In genomic region chr16:4358831-4359561, GRCh38 we compare ENCODE assay signal across 7 cellular contexts. TPM values are rescaled to one million over a fixed set of nuclear protein-coding genes. Genes with fewer than 3 reads are reported as not detected.
DNase-seq lines count a peak whose midpoint lies in the region; ATAC-seq lines count a peak whose summit lies in the region.

No MANE protein-coding gene starts in this region.

- no peak overlapping the region for H3K27ac Mint-ChIP-seq in activated naive CD4-positive, alpha-beta T cell treated with anti-CD3 and anti-CD28 coated beads for 36 hours

- no peak overlapping the region for H3K4me3 ChIP-seq in SJSA1

- H3K27me3 Mint-ChIP-seq in activated naive CD4-positive, alpha-beta T cell treated with anti-CD3 and anti-CD28 coated beads for 36 hours (ENCODE audit: low read depth): no peaks in the 10 kb centered on the region

- DNase-seq in GM19238 (ENCODE audit: insufficient read length, low spot score) (peak; percentile 70), SJSA1 (ENCODE audit: low read depth in 1 of 2, low spot score in 2 of 2) (peak; percentile 42 to 72), left cardiac atrium (peak; percentile 65)
- peak; percentile 76 for DNase-seq in activated naive CD4-positive, alpha-beta T cell treated with anti-CD3 and anti-CD28 coated beads for 36 hours
- peak; percentile 45 to 61 for DNase-seq in stimulated activated CD4-positive, alpha-beta T cell treated with anti-CD3 and anti-CD28 coated beads, Interleukin-15, amount 100 ng/mL, for 1 hour (ENCODE audit: low read depth in 1 of 2, low spot score in 1 of 2)

- H3K4me1 ChIP-seq in SJSA1 (replicated peaks): peaks cover 4% of the 10 kb centered on the region; the same call in 1 of the 2 replicates

- ATAC-seq in left cardiac atrium (peak; percentile 67 to 68), HG03342 (IDR thresholded peaks at IDR 0.05; ENCODE audit: unreplicated experiment) (no peak), HG03521 (IDR thresholded peaks at IDR 0.05; ENCODE audit: unreplicated experiment) (no peak)

- peaks cover 7% of the 10 kb centered on the region for H3K36me3 Mint-ChIP-seq in activated naive CD4-positive, alpha-beta T cell treated with anti-CD3 and anti-CD28 coated beads for 36 hours (ENCODE audit: low read depth)

- H3K9me3 Mint-ChIP-seq in activated naive CD4-positive, alpha-beta T cell treated with anti-CD3 and anti-CD28 coated beads for 36 hours: no peaks in the 10 kb centered on the region

- no peak overlapping the region for H3K4me3 Mint-ChIP-seq in activated naive CD4-positive, alpha-beta T cell treated with anti-CD3 and anti-CD28 coated beads for 36 hours

- H3K4me1 Mint-ChIP-seq in activated naive CD4-positive, alpha-beta T cell treated with anti-CD3 and anti-CD28 coated beads for 36 hours (ENCODE audit: low read depth): no peaks in the 10 kb centered on the region

- CTCF ChIA-PET in activated naive CD4-positive, alpha-beta T cell treated with anti-CD3 and anti-CD28 coated beads for 36 hours (lab: Charles Lee): interaction anchor here (0.6 to 2.2 kb wide), 13 partner anchors 8 to 598 kb away, joined by 3 to 13 read pairs (median 3); partner anchors contain the start of gene PAM16

- H3K9me3 ChIP-seq in SJSA1 (replicated peaks): no peaks in the 10 kb centered on the region

- no peak overlapping the region for H3K27ac ChIP-seq in SJSA1

- no peaks in the 10 kb centered on the region for H3K27me3 ChIP-seq in SJSA1 (replicated peaks)

- H3K36me3 ChIP-seq in SJSA1: peaks cover 18% of the 10 kb centered on the region

- intact Hi-C loops in activated naive CD4-positive, alpha-beta T cell treated with anti-CD3 and anti-CD28 coated beads for 36 hours (cut with micrococcal nuclease): loop anchor here (1.0 to 10.0 kb wide), 3 partner anchors 43 to 256 kb away; partner anchors contain the start of gene UBALD1
- intact Hi-C loops in left cardiac atrium (cut with DNase I): loop anchor here (1.0 to 10.0 kb wide), 3 partner anchors 43 to 596 kb away; partner anchors contain the start of gene SEC14L5 (in 1 of the 2)

RNA-seq across cellular contexts. Expression of gene PAM16, which starts 7.9 kb away (rescaled TPM):
- 86.4 and 125 TPM in 2 replicates for total RNA-seq in SJSA1 (2014; rRNA removed; shearing (Covaris generic))
- 10 to 100 TPM; 67.8 to 71.3 TPM for total RNA-seq in activated naive CD4-positive, alpha-beta T cell treated with anti-CD3 and anti-CD28 coated beads for 36 hours
- 10 to 100 TPM; 51.0 to 64.3 TPM for total RNA-seq in left cardiac atrium

RNA-seq across cellular contexts. Expression of gene VASN, which starts 12.7 kb away (rescaled TPM):
- 85.4 and 93.6 TPM in 2 replicates for total RNA-seq in SJSA1 (2014; rRNA removed; shearing (Covaris generic))
- total RNA-seq in activated naive CD4-positive, alpha-beta T cell treated with anti-CD3 and anti-CD28 coated beads for 36 hours: not detected
- total RNA-seq in left cardiac atrium: 10 to 100 TPM; 10.6 to 20.0 TPM

RNA-seq across cellular contexts. Expression of gene GLIS2, which starts 43.1 kb away (rescaled TPM):
- total RNA-seq in SJSA1 (2014; rRNA removed; shearing (Covaris generic)): 0.13 and 0.71 TPM in 2 replicates
- under 1 TPM; 0.12 to 0.24 TPM for total RNA-seq in activated naive CD4-positive, alpha-beta T cell treated with anti-CD3 and anti-CD28 coated beads for 36 hours
- total RNA-seq in left cardiac atrium: 10 to 100 TPM; 23.9 to 29.2 TPM

RNA-seq across cellular contexts. Expression of gene CORO7, which starts 57.4 kb away (rescaled TPM):
- total RNA-seq in SJSA1 (2014; rRNA removed; shearing (Covaris generic)): 18.6 and 26.8 TPM in 2 replicates
- total RNA-seq in activated naive CD4-positive, alpha-beta T cell treated with anti-CD3 and anti-CD28 coated beads for 36 hours: 10 to 100 TPM; 39.7 to 43.3 TPM
- total RNA-seq in left cardiac atrium: 10 to 100 TPM; 15.6 to 19.5 TPM

Comparison
In these comparisons a context has a peak if more than half of its experiments do, and no peak if none do; other contexts are left out.
1. ATAC-seq: peak in left cardiac atrium (2 of 2); none in HG03342 (single experiment) and HG03521 (single experiment).
2. RNA of gene VASN, which starts 12.7 kb away (total RNA-seq): 85.4 to 93.6 TPM in SJSA1 and 10.6 to 20.0 TPM in left cardiac atrium; not detected in activated naive CD4-positive, alpha-beta T cell treated with anti-CD3 and anti-CD28 coated beads for 36 hours; every median in the first group is over 10 times any median in the second.
3. RNA of gene GLIS2, which starts 43.1 kb away (total RNA-seq): 23.9 to 29.2 TPM in left cardiac atrium; 0.13 to 0.71 TPM in SJSA1 and 0.12 to 0.24 TPM in activated naive CD4-positive, alpha-beta T cell treated with anti-CD3 and anti-CD28 coated beads for 36 hours; every median in the first group is over 10 times any median in the second.
4. Peak in every context shown above with its lines, with median percentiles within 50 percentile points of each other: DNase-seq.